ENCODE assay signal across 20 cellular contexts in genomic region chr11:93133710-93134109, GRCh38.
DNase-seq lines count a peak whose midpoint lies in the region; ATAC-seq and TF ChIP-seq lines count a peak whose summit lies in the region.
"Had no signal": no experiment of that assay in that cellular context is flagged by ENCODE, and none has a peak within 500 bp of the region (broad histone marks: within the 10 kb centered on the region; RNA-seq: fewer than 3 reads in every experiment).

No MANE protein-coding gene starts in this region.

- DNase-seq in ELR (ENCODE audit: low read depth) (peak; percentile 24), fibroblast of mammary gland (ENCODE audit: low read depth) (peak; percentile 45), retina (peak; percentile 42), NCI-H524 (lab: John Stamatoyannopoulos, UW) (no peak), GM19240 (ENCODE audit: insufficient read length, low spot score) (no peak)
- DNase-seq in stimulated activated CD8-positive, alpha-beta memory T cell treated with anti-CD3 and anti-CD28 coated beads, Interleukin-4, amount 100 ng/mL, for 48 hours = no peak
- DNase-seq: activated CD4-positive, alpha-beta T cell treated with anti-CD3 and anti-CD28 coated beads, Interleukin-2, amount 50 U/mL, for 4 hours; activated naive CD4-positive, alpha-beta T cell treated with Interleukin-2 at 50 U/mL for 16 hours; activated T-cell treated with anti-CD3 and anti-CD28 coated beads, Interleukin-2, amount 50 U/mL, for 1 hour; body of pancreas; dermis blood vessel endothelial cell; DMS153; head of caudate nucleus; MM.1S; NCI-H1694; posterior cingulate gyrus; testis had no signal

- no peak overlapping the region for H3K4me3 ChIP-seq in fibroblast of mammary gland (ENCODE audit: control insufficient read depth, low read depth, low read length)
- H3K4me3 ChIP-seq: body of pancreas, GM23338, testis had no signal

- TF ChIP-seq CTCF in fibroblast of mammary gland (conservative IDR thresholded peaks at IDR 0.05; ENCODE audit: control insufficient read depth, insufficient read depth, low read depth, low read length) = no peak

- ATAC-seq in SK-N-SH treated with all-trans-retinoic acid at 6 μM for 48 hours = peak; percentile 66
- ATAC-seq: body of pancreas; GM23338; stimulated activated effector memory CD8-positive, alpha-beta T cell treated with anti-CD3 and anti-CD28 coated beads, Interleukin-12 subunit alpha, Interleukin-12 subunit beta, amount 100 ng/mL, for 72 hours had no signal

TF ChIP-seq in SK-N-SH treated with all-trans-retinoic acid at 6 μM for 48 hours, 23 proteins besides CTCF, POLR2A, EP300 and RAD21:
- no peak for TF ChIP-seq CREB5 (CRISPR knock-in tag; IDR thresholded peaks at IDR 0.05; ENCODE audit: low read depth)
- TF ChIP-seq ZNF8 (CRISPR knock-in tag; IDR thresholded peaks at IDR 0.05) = no peak
- TF ChIP-seq ESRRG (CRISPR knock-in tag; IDR thresholded peaks at IDR 0.05) = no peak
- no peak for TF ChIP-seq TSHZ2 (CRISPR knock-in tag; IDR thresholded peaks at IDR 0.05)
- TF ChIP-seq GLIS3 (CRISPR knock-in tag; IDR thresholded peaks at IDR 0.05) = no peak
- TF ChIP-seq ZFP3 (CRISPR knock-in tag; IDR thresholded peaks at IDR 0.05) = no peak
- TF ChIP-seq TOX (CRISPR knock-in tag; IDR thresholded peaks at IDR 0.05; ENCODE audit: borderline replicate concordance) = no peak
- TF ChIP-seq CSDC2 (CRISPR knock-in tag; IDR thresholded peaks at IDR 0.05) = no peak
- TF ChIP-seq ZFP30 (CRISPR knock-in tag; IDR thresholded peaks at IDR 0.05) = no peak
- TF ChIP-seq OSR1 (CRISPR knock-in tag; IDR thresholded peaks at IDR 0.05) = no peak
- no peak for TF ChIP-seq PPARA (CRISPR knock-in tag; IDR thresholded peaks at IDR 0.05; ENCODE audit: borderline replicate concordance)
- no peak for TF ChIP-seq ZNF565 (CRISPR knock-in tag; conservative IDR thresholded peaks at IDR 0.05; ENCODE audit: low read depth)
TF ChIP-seq in SK-N-SH treated with all-trans-retinoic acid at 6 μM for 48 hours: peak in this region for 0.

Comparison
In these comparisons a context has a peak if more than half of its experiments do, and no peak if none do; other contexts are left out.
1. DNase-seq: peak in ELR (single experiment), fibroblast of mammary gland (single experiment) and retina (single experiment); none in NCI-H524 (0 of 2), GM19240 (single experiment) and stimulated activated CD8-positive, alpha-beta memory T cell treated with anti-CD3 and anti-CD28 coated beads, Interleukin-4, amount 100 ng/mL, for 48 hours (single experiment).